ENCODE assay signal across 2 cellular contexts in the genomic region with DNA sequence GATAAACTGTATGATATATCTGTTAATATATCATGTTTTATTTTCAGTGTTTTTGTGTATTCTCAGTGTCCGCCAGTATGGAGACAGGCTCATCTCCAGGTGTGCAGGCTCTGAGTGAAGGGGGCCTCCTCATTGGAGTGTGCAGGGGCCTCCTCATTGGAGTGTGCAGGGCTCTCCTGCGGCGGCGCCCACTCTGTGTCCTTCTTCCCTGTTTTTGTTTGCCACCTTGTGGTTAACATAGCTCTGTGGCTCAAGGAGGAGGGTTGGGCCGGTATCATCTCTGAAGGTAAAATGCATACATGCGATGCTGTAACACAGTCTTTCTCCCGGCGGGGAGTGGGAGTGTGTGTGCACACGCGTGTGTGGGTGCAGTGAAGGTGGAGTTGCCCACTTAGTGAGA.
TF ChIP-seq lines count a peak whose summit lies in the region.

No MANE protein-coding gene starts in this region.

TF ChIP-seq in A549, 52 proteins besides CTCF, POLR2A, EP300 and RAD21:
- TF ChIP-seq KDM1A (IDR thresholded peaks at IDR 0.05; ENCODE audit: low read depth) = no peak
- TF ChIP-seq, protein P1, sequence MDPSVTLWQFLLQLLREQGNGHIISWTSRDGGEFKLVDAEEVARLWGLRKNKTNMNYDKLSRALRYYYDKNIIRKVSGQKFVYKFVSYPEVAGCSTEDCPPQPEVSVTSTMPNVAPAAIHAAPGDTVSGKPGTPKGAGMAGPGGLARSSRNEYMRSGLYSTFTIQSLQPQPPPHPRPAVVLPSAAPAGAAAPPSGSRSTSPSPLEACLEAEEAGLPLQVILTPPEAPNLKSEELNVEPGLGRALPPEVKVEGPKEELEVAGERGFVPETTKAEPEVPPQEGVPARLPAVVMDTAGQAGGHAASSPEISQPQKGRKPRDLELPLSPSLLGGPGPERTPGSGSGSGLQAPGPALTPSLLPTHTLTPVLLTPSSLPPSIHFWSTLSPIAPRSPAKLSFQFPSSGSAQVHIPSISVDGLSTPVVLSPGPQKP (IDR thresholded peaks at IDR 0.05; ENCODE audit: low read depth, low read length) = no peak
- no peak for TF ChIP-seq ZC3H11A (IDR thresholded peaks at IDR 0.05)
- TF ChIP-seq HEYL (CRISPR knock-in tag; IDR thresholded peaks at IDR 0.05) = no peak
- TF ChIP-seq NR3C1 (IDR thresholded peaks at IDR 0.05) = no peak
- TF ChIP-seq MAZ (IDR thresholded peaks at IDR 0.05; ENCODE audit: borderline replicate concordance, low read depth, low read length) = no peak
- TF ChIP-seq CEBPB (IDR thresholded peaks at IDR 0.05) = no peak
- no peak for TF ChIP-seq FOXS1 (CRISPR knock-in tag; IDR thresholded peaks at IDR 0.05)
- no peak for TF ChIP-seq CBX2 (IDR thresholded peaks at IDR 0.05; ENCODE audit: borderline replicate concordance, low read depth)
- TF ChIP-seq NFE2L2 (conservative IDR thresholded peaks at IDR 0.05; ENCODE audit: low read length) = no peak
- no peak for TF ChIP-seq HDAC2 (IDR thresholded peaks at IDR 0.05)
- TF ChIP-seq FOSL2 (IDR thresholded peaks at IDR 0.05) = no peak
- TF ChIP-seq FOSL2 (CRISPR knock-in tag; IDR thresholded peaks at IDR 0.05) = no peak
- TF ChIP-seq ZSCAN20 (CRISPR knock-in tag; IDR thresholded peaks at IDR 0.05) = no peak
- no peak for TF ChIP-seq MYC (IDR thresholded peaks at IDR 0.05; ENCODE audit: borderline replicate concordance, low read length)

TF ChIP-seq in H1, 55 proteins besides CTCF, POLR2A, EP300 and RAD21:
- no peak for TF ChIP-seq SIN3A (conservative IDR thresholded peaks at IDR 0.05 in 1 of 2, IDR thresholded peaks at IDR 0.05 in 1 of 2; ENCODE audit: low read depth in 1 of 2, low read length in 2 of 2)
- no peak for TF ChIP-seq POLR2AphosphoS5 (IDR thresholded peaks at IDR 0.05; ENCODE audit: low read depth, low read length)
- no peak for TF ChIP-seq YY1 (IDR thresholded peaks at IDR 0.05; ENCODE audit: low read depth, low read length)
- no peak for TF ChIP-seq CBX8 (IDR thresholded peaks at IDR 0.05; ENCODE audit: borderline replicate concordance, low read depth, low read length)
- TF ChIP-seq SRF (IDR thresholded peaks at IDR 0.05; ENCODE audit: low read depth, low read length) = no peak
- TF ChIP-seq SAP30 (IDR thresholded peaks at IDR 0.05; ENCODE audit: insufficient read depth, insufficient replicate concordance, low read length) = no peak
- no peak for TF ChIP-seq MAFK (IDR thresholded peaks at IDR 0.05; ENCODE audit: low read depth, low read length)
- no peak for TF ChIP-seq RFX5 (IDR thresholded peaks at IDR 0.05; ENCODE audit: borderline replicate concordance, low read depth, low read length)
- TF ChIP-seq RBBP5 (IDR thresholded peaks at IDR 0.05; ENCODE audit: borderline replicate concordance, low read depth, low read length) = no peak
- no peak for TF ChIP-seq ASH2L (IDR thresholded peaks at IDR 0.05; ENCODE audit: low read length)
- no peak for TF ChIP-seq SP4 (IDR thresholded peaks at IDR 0.05; ENCODE audit: low read length)
- no peak for TF ChIP-seq ZNF274 (IDR thresholded peaks at IDR 0.05; ENCODE audit: borderline replicate concordance, extremely low read depth, low read length)
- no peak for TF ChIP-seq SUZ12 (IDR thresholded peaks at IDR 0.05; ENCODE audit: low read length)
- no peak for TF ChIP-seq EGR1 (IDR thresholded peaks at IDR 0.05; ENCODE audit: borderline replicate concordance, low read depth, low read length)
- no peak for TF ChIP-seq TBP (IDR thresholded peaks at IDR 0.05; ENCODE audit: low read depth, low read length)
- TF ChIP-seq, protein P2, sequence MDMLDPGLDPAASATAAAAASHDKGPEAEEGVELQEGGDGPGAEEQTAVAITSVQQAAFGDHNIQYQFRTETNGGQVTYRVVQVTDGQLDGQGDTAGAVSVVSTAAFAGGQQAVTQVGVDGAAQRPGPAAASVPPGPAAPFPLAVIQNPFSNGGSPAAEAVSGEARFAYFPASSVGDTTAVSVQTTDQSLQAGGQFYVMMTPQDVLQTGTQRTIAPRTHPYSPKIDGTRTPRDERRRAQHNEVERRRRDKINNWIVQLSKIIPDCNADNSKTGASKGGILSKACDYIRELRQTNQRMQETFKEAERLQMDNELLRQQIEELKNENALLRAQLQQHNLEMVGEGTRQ (IDR thresholded peaks at IDR 0.05; ENCODE audit: low read length) = no peak
- no peak for TF ChIP-seq SIX5 (IDR thresholded peaks at IDR 0.05; ENCODE audit: low read depth, low read length)
- no peak for TF ChIP-seq JUND (IDR thresholded peaks at IDR 0.05; ENCODE audit: low read length)
- no peak for TF ChIP-seq GABPA (IDR thresholded peaks at IDR 0.05; ENCODE audit: borderline replicate concordance, insufficient read depth, low read length)
- TF ChIP-seq KDM4A (IDR thresholded peaks at IDR 0.05; ENCODE audit: low read depth, low read length, severe bottlenecking) = no peak
